In the genomic region with DNA sequence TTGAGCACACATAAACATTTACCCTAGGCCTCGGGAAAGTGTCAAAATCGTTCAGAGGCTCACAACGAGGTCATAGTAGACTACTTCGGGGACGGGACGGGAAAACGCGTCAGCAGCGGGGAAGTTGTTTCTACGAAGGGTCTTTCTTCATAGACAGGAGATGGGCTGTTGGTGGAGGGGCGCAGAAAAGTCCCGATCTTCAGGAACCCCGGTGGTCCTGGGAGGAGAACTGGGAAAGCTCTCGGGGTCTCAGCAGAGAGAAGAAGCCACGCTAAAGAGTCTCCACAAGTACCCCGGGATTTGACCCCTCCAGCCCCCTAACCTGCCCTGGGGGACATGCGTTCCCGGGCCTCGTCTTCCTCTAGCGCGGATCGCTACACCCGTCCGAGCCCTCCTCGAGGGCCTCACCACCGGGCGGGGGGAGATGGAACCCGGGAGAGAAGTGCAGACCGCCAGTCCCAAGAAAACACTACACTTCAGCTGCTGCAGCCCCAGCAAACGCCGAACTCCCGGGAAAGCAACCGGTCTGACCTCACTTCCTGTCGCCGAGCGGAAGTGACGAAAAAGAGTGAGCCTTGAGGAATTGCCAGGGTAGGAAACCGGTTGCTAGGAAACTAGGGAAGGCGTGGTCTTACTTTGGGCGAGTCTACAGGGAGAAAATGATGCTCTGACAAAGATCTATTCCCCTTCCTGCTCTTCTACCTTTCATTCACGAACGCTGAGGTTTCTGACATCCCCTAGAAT, we compare ENCODE assay signal across 8 cellular contexts. TPM values are rescaled to one million over a fixed set of nuclear protein-coding genes. Genes with fewer than 3 reads are reported as not detected.
DNase-seq lines count a peak whose midpoint lies in the region; ATAC-seq, FAIRE-seq and TF ChIP-seq lines count a peak whose summit lies in the region.

Gene PIK3R4, minus strand, starts transcription at position 534 of the 744 bp plus-strand sequence. CDS start 1,611 bp downstream, outside the sequence.

- H2AFZ ChIP-seq in Loucy (ENCODE audit: low read length), result peak within 1 kb of the TSS; percentile 91

- H3K9me2 ChIP-seq in Loucy (replicated peaks; ENCODE audit: low read depth, low read length), result no peaks in the 10 kb centered on the region

- peak; percentile 71 to 83 (median 80) for ATAC-seq in natural killer cell

- H3K4me2 ChIP-seq in Loucy (ENCODE audit: low read depth, low read length, poor library complexity, severe bottlenecking), result peak within 1 kb of the TSS; percentile 98

- FAIRE-seq in H54 (lab: Jason Lieb, UNC), result peak; percentile 98

- H3K9me3 Mint-ChIP-seq in natural killer cell, result no peaks in the 10 kb centered on the region

- H3K9ac ChIP-seq in Loucy (ENCODE audit: low read depth, low read length, poor library complexity, severe bottlenecking), result peak within 1 kb of the TSS; percentile 82

- peaks cover 47% of the 10 kb centered on the region for H3K79me2 ChIP-seq in Loucy (ENCODE audit: insufficient read depth, low read length)

- H3K4me3 Mint-ChIP-seq in natural killer cell, result no peak within 1 kb of the TSS

- peaks cover 45 to 52% of the 10 kb centered on the region in 2 donors for H3K4me1 Mint-ChIP-seq in natural killer cell

- peak within 1 kb of the TSS; percentile 95 for H3K4me3 ChIP-seq in Loucy (ENCODE audit: low read length, poor library complexity, severe bottlenecking)

- no peaks in the 10 kb centered on the region for H3K36me3 Mint-ChIP-seq in natural killer cell

- TF ChIP-seq CTCF in Loucy (conservative IDR thresholded peaks at IDR 0.05; ENCODE audit: low read length) (no peak), natural killer cell (IDR thresholded peaks at IDR 0.05) (no peak)

- H3K36me3 ChIP-seq in Loucy (ENCODE audit: insufficient read depth, low read length), result no peaks in the 10 kb centered on the region

- peaks cover 41% of the 10 kb centered on the region for H3K4me1 ChIP-seq in Loucy (ENCODE audit: insufficient read depth, low read length, poor library complexity, severe bottlenecking)

- H3K27ac Mint-ChIP-seq in natural killer cell, result no peak within 1 kb of the TSS

- H4K20me1 ChIP-seq in Loucy (ENCODE audit: insufficient read depth, low read length, poor library complexity, severe bottlenecking), result peaks cover 22% of the 10 kb centered on the region

- intact Hi-C loops in natural killer cell (cut with micrococcal nuclease), result loop anchor here (1.0 kb wide), 1 partner anchor 147 kb away; no protein-coding TSS in a partner anchor

- no peaks in the 10 kb centered on the region for H3F3A ChIP-seq in Loucy (ENCODE audit: low read depth)

- no peaks in the 10 kb centered on the region for H3K27me3 ChIP-seq in Loucy (ENCODE audit: insufficient read depth, low read length, poor library complexity, severe bottlenecking)

- no peaks in the 10 kb centered on the region for H3K27me3 Mint-ChIP-seq in natural killer cell (ENCODE audit: low read depth in 2 of 2)

- TF ChIP-seq POLR2A in H54 (IDR thresholded peaks at IDR 0.05; ENCODE audit: low read depth, low read length) (peak; percentile 73), Raji (IDR thresholded peaks at IDR 0.05; ENCODE audit: insufficient read depth, low read depth, low read length) (peak; percentile 76)

- DNase-seq in EL (peak; percentile 98), H54 (ENCODE audit: insufficient read length, low spot score) (peak; percentile 77), fibroblast of peridontal ligament (ENCODE audit: extremely low read depth) (peak; percentile 99), natural killer cell (peak; percentile 86)
- DNase-seq in activated T-helper 9 cell treated with anti-CD3 and anti-CD28 coated beads, Interleukin-2, amount 50 U/mL, for 16 hours (ENCODE audit: low read depth), result peak; percentile 89
- DNase-seq in stimulated activated naive CD4-positive, alpha-beta T cell treated with Interleukin-2 at 50 U/mL for 16 hours (lab: John Stamatoyannopoulos, UW), result peak; percentile 94

- H3K9me3 ChIP-seq in Loucy (ENCODE audit: insufficient read depth, low read depth, low read length), result no peaks in the 10 kb centered on the region

RNA-seq across cellular contexts. Expression of gene PIK3R4, which starts in this region (rescaled TPM):
- 10 to 100 TPM; 14.3 to 20.8 (median 17.0) TPM for total RNA-seq in natural killer cell

Comparison
In these comparisons a context has a peak if more than half of its experiments do, and no peak if none do; other contexts are left out.
1. Peak in every context shown above with its lines: DNase-seq, ATAC-seq and H3K4me3 ChIP-seq.